ENCODE assay signal across 8 cellular contexts in the genomic region with DNA sequence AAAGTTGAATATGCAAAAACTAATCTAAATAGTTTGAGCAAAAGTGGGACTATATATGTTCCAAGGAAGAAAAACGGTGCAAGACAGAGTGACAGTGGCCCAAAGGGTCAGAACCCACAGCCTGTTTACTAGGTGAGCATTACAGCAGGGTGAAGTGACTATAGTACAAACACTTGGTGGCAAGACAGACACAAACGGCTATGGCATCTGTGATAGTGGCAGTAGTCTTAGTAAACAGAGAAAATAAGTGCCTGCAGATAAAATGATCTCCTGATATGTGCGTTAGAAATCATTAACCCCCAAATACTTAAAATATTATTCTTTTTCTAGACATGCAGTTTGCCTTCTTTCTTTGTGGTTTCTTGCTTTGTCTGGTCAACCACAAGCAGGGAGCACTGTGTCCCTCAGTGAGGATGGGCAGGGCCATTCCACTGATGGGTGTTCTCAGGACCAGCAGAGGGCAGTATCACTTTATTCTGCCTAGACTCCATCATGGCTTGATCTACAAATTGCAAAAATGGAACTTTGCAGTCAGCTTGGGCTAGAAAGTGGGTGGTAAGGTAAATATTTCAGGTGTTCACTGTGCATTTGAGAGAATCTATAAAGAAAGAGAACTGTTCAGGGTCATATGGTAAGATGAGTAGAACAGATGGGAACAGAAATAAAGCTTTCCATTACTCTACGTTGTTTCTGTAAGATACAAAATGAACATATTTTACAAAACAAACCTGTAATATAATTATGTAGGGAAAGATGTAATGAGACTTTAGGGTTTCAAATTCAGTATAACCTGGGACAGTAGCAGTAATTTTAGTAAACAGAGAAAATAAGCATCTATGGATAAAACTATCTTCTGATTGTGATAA.
DNase-seq lines count a peak whose midpoint lies in the region; TF ChIP-seq lines count a peak whose summit lies in the region.

No MANE protein-coding gene starts in this region.

- TF ChIP-seq CTCF in LNCAP (IDR thresholded peaks at IDR 0.05): peak; percentile 85

- DNase-seq in DMS 273 (lab: John Stamatoyannopoulos, UW; ENCODE audit: unreplicated experiment): peak; percentile 66
- DNase-seq in DMS 273 treated with DMSO at 0.1 percent for 48 hours (lab: John Stamatoyannopoulos, UW): no peak
- DNase-seq in H4 (ENCODE audit: low spot score): peak; percentile 81
- peak; percentile 66 for DNase-seq in SK-N-DZ (ENCODE audit: low spot score)
- peak; percentile 70 for DNase-seq in adipocyte (ENCODE audit: low read depth)
- DNase-seq in hippocampal formation (lab: John Stamatoyannopoulos, UW): peak; percentile 14 to 39
- DNase-seq in stimulated activated CD4-positive, alpha-beta T cell treated with anti-CD3 and anti-CD28 coated beads, Interleukin-12 subunit alpha, Interleukin-12 subunit beta, amount 100 ng/mL, for 48 hours (ENCODE audit: low read depth in 2 of 3, low spot score in 1 of 3): peak in 2 of 3 donors; percentile 33 to 50

- no peak overlapping the region for H3K4me3 ChIP-seq in adipocyte (ENCODE audit: low read length)

- peaks cover 32% of the 10 kb centered on the region for H3K4me1 ChIP-seq in adipocyte (ENCODE audit: control insufficient read depth, insufficient read depth, low read length)

- peak overlapping the region; percentile 79 for H3K9ac ChIP-seq in adipocyte (ENCODE audit: low read length)

- H3K27me3 ChIP-seq in adipocyte (replicated peaks; ENCODE audit: control insufficient read depth, insufficient read depth, low read length): no peaks in the 10 kb centered on the region

- peaks cover 4% of the 10 kb centered on the region for H3K9me3 ChIP-seq in adipocyte (ENCODE audit: control insufficient read depth, low read length)

- peaks cover 4% of the 10 kb centered on the region for H3K36me3 ChIP-seq in adipocyte (ENCODE audit: control insufficient read depth, insufficient read depth, low read length, severe bottlenecking)
